In genomic region chrX:16990839-16991238, GRCh38 we compare ENCODE assay signal across 35 cellular contexts. TPM values are rescaled to one million over a fixed set of nuclear protein-coding genes. Genes with fewer than 3 reads are reported as not detected.
DNase-seq lines count a peak whose midpoint lies in the region; ATAC-seq and TF ChIP-seq lines count a peak whose summit lies in the region.
"Had no signal": no experiment of that assay in that cellular context is flagged by ENCODE, and none has a peak within 500 bp of the region (broad histone marks: within the 10 kb centered on the region; RNA-seq: fewer than 3 reads in every experiment).

No MANE protein-coding gene starts in this region.

- peak; percentile 57 for ATAC-seq in stimulated activated naive CD8-positive, alpha-beta T cell treated with anti-CD3 and anti-CD28 coated beads, Interleukin-15, Interleukin-2, amounts not matched to agents 100 U/mL and 50 U/mL, for 24 hours
- ATAC-seq in stimulated activated naive CD8-positive, alpha-beta T cell treated with anti-CD3 and anti-CD28 coated beads, Interleukin-15, amount 100 ng/mL, for 72 hours = no peak
- peak; percentile 40 for ATAC-seq in left lung
- ATAC-seq: A549; CD8-positive, alpha-beta T cell had no signal

- H3K9me3 ChIP-seq in left lung (no peaks in the 10 kb centered on the region), SJCRH30 (replicated peaks) (no peaks in the 10 kb centered on the region), tibial nerve (no peaks in the 10 kb centered on the region)
- H3K9me3 ChIP-seq: BE2C, Caco-2 had no signal

- TF ChIP-seq POLR2A in tibial nerve (IDR thresholded peaks at IDR 0.05) = no peak

- no peak for DNase-seq in stimulated activated naive CD8-positive, alpha-beta T cell treated with anti-CD3 and anti-CD28 coated beads, Interleukin-15, Interleukin-2, amounts not matched to agents 100 U/mL and 50 U/mL, for 24 hours
- no peak for DNase-seq in stimulated activated naive CD8-positive, alpha-beta T cell treated with anti-CD3 and anti-CD28 coated beads, Interleukin-15, amount 100 ng/mL, for 72 hours
- DNase-seq in caudate nucleus (lab: John Stamatoyannopoulos, UW) (peak in 12 of 61 donors; percentile 0 to 61 (median 6)), left lung (no peak), putamen (ENCODE audit: low spot score) (peak; percentile 50), SJCRH30 (no peak), NCI-H1694 (lab: John Stamatoyannopoulos, UW) (no peak), tibial nerve (ENCODE audit: low spot score in 2 of 2) (no peak)
- DNase-seq: 8988T; ACHN; AML-193; BE2C; C1 segment of cervical spinal cord; Caco-2; Calu3; CD4-positive, alpha-beta memory T cell; CD4-positive, alpha-beta T cell; CD4-positive, CD25-positive, alpha-beta regulatory T cell; CD8-positive, alpha-beta memory T cell; CD8-positive, alpha-beta T cell; COR-L47; DMS 273 treated with DMSO at 0.1 percent for 48 hours; DMS153; DMS53; DMS79; DMS79 treated with DMSO at 0.1 percent for 48 hours; DND-41; EL had no signal

- no peak overlapping the region for H3K27ac Mint-ChIP-seq in stimulated activated naive CD8-positive, alpha-beta T cell treated with anti-CD3 and anti-CD28 coated beads, Interleukin-15, amount 100 ng/mL, for 72 hours
- H3K27ac Mint-ChIP-seq: B cell; CD14-positive monocyte; CD4-positive, alpha-beta memory T cell; CD4-positive, alpha-beta T cell; CD4-positive, CD25-positive, alpha-beta regulatory T cell; CD8-positive, alpha-beta memory T cell; CD8-positive, alpha-beta T cell had no signal

- intact Hi-C loops in left lung (cut with DNase I) = no loop called here

- H3K27me3 ChIP-seq in left lung (peaks cover 0 to under 1% of the 10 kb centered on the region in 2 donors), SJCRH30 (no peaks in the 10 kb centered on the region), tibial nerve (no peaks in the 10 kb centered on the region)
- H3K27me3 ChIP-seq: BE2C had no signal

- no peaks in the 10 kb centered on the region for H3K4me1 ChIP-seq in left lung
- H3K4me1 ChIP-seq in SJCRH30 = no peaks in the 10 kb centered on the region
- no peaks in the 10 kb centered on the region for H3K4me1 ChIP-seq in tibial nerve
- H3K4me1 ChIP-seq: A549; BE2C; BLaER1; BLaER1 treated with 17β-estradiol and CSF1 and Interleukin-3, amounts not matched to agents 10 nM and 100 nM; Caco-2 had no signal

- peak overlapping the region; percentile 32 for H3K27ac ChIP-seq in caudate nucleus (ENCODE audit: low read depth, low read length)
- no peak overlapping the region for H3K27ac ChIP-seq in left lung
- H3K27ac ChIP-seq in SJCRH30 = no peak overlapping the region
- H3K27ac ChIP-seq in tibial nerve = no peak overlapping the region
- H3K27ac ChIP-seq: 22Rv1; A549; BLaER1; BLaER1 treated with 17β-estradiol and CSF1 and Interleukin-3, amounts not matched to agents 10 nM and 100 nM; C4-2B had no signal

- TF ChIP-seq CTCF in left lung (IDR thresholded peaks at IDR 0.05) (no peak), tibial nerve (IDR thresholded peaks at IDR 0.05) (no peak)

- H3K4me3 ChIP-seq in left lung = no peak overlapping the region
- no peak overlapping the region for H3K4me3 ChIP-seq in SJCRH30
- H3K4me3 ChIP-seq in tibial nerve = no peak overlapping the region
- H3K4me3 ChIP-seq: A549; BLaER1; BLaER1 treated with 17β-estradiol and CSF1 and Interleukin-3, amounts not matched to agents 10 nM and 100 nM had no signal

- H3K4me1 Mint-ChIP-seq in stimulated activated naive CD8-positive, alpha-beta T cell treated with anti-CD3 and anti-CD28 coated beads, Interleukin-15, amount 100 ng/mL, for 72 hours = no peaks in the 10 kb centered on the region
- H3K4me1 Mint-ChIP-seq: B cell; CD14-positive monocyte; CD4-positive, alpha-beta memory T cell; CD4-positive, CD25-positive, alpha-beta regulatory T cell; CD8-positive, alpha-beta memory T cell had no signal

- no peaks in the 10 kb centered on the region for H3K9me3 Mint-ChIP-seq in stimulated activated naive CD8-positive, alpha-beta T cell treated with anti-CD3 and anti-CD28 coated beads, Interleukin-15, amount 100 ng/mL, for 72 hours
- H3K9me3 Mint-ChIP-seq: CD4-positive, alpha-beta T cell; CD8-positive, alpha-beta T cell had no signal

- 74 to 94% methylated on average over 2 of the region's 2 CpGs for WGBS in tibial nerve, 2 donors

- TF ChIP-seq EP300 in tibial nerve (IDR thresholded peaks at IDR 0.05) = no peak

- no peaks in the 10 kb centered on the region for H3K36me3 ChIP-seq in left lung
- H3K36me3 ChIP-seq in SJCRH30 = no peaks in the 10 kb centered on the region
- H3K36me3 ChIP-seq in tibial nerve = no peaks in the 10 kb centered on the region
- H3K36me3 ChIP-seq: BE2C; BLaER1; BLaER1 treated with 17β-estradiol and CSF1 and Interleukin-3, amounts not matched to agents 10 nM and 100 nM had no signal

- H3K4me3 Mint-ChIP-seq in stimulated activated naive CD8-positive, alpha-beta T cell treated with anti-CD3 and anti-CD28 coated beads, Interleukin-15, amount 100 ng/mL, for 72 hours = no peak overlapping the region
- H3K4me3 Mint-ChIP-seq: B cell; CD14-positive monocyte; CD4-positive, alpha-beta memory T cell; CD4-positive, alpha-beta T cell; CD4-positive, CD25-positive, alpha-beta regulatory T cell; CD8-positive, alpha-beta memory T cell; CD8-positive, alpha-beta T cell had no signal

- no peaks in the 10 kb centered on the region for H3K27me3 Mint-ChIP-seq in stimulated activated naive CD8-positive, alpha-beta T cell treated with anti-CD3 and anti-CD28 coated beads, Interleukin-15, amount 100 ng/mL, for 72 hours
- H3K27me3 Mint-ChIP-seq: B cell; CD4-positive, alpha-beta T cell had no signal

RNA-seq across cellular contexts. Expression of gene REPS2, which starts 44.4 kb away (rescaled TPM):
- total RNA-seq in left lung (10 to 100 TPM; 15.7 to 19.5 TPM), tibial nerve (10 to 100 TPM in 2 of 4 donors, 1 to 10 TPM in 2; 7.5 to 26.0 (median 9.7) TPM)
- total RNA-seq in SJCRH30 (2014; rRNA removed; shearing (Covaris generic)) = 1.7 and 1.8 TPM in 2 replicates
